Comparison of ENCODE assay signal across 21 cellular contexts in the genomic region with DNA sequence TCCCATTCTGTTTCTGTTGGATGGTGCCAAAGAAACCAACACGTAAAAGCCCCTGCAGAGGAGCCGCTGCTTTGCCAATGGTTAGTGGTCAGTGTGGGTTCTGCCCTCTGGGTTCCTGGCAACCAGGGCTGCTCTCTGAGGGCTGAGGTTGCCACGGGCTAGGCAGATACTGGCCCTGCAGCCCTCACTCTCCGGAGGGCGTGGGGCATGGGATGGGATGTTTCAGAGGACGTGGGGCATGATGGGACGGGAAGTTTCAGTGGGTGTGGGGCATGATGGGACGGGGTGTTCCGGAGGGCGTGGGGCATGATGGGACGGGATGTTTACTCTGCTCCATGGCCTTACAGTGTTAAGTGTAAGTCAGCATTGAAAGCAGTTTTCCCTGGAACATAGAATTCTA.
"Had no signal": no experiment of that assay in that cellular context is flagged by ENCODE, and none has a peak within 500 bp of the region (broad histone marks: within the 10 kb centered on the region; RNA-seq: fewer than 3 reads in every experiment).

No MANE protein-coding gene starts in this region.

- FAIRE-seq: colon, islet of Langerhans had no signal

- H3K9me3 ChIP-seq: esophagus squamous epithelium, gastroesophageal sphincter, lower lobe of right lung, prostate gland, thyroid gland had no signal

- H3K27ac ChIP-seq: esophagus squamous epithelium, gastroesophageal sphincter, lower lobe of right lung, prostate gland, thyroid gland, VCaP had no signal

- H3K4me3 ChIP-seq: esophagus squamous epithelium, gastroesophageal sphincter, lower lobe of right lung, prostate gland, thyroid gland had no signal

- H3K36me3 ChIP-seq: prostate gland had no signal

- H3K4me1 ChIP-seq: lower lobe of right lung had no signal

- DNase-seq: activated CD4-positive, alpha-beta memory T cell treated with anti-CD3 and anti-CD28 coated beads, Interleukin-2, amount 10 ng/mL, durations not matched to agents 7 days and 5 days; activated CD4-positive, alpha-beta T cell treated with anti-CD3 and anti-CD28 coated beads, Interleukin-2, amount 10 ng/mL, durations not matched to agents 24 days and 14 days; activated effector memory CD4-positive, alpha-beta T cell treated with Interleukin-2 at 50 U/mL for 16 hours; activated naive CD4-positive, alpha-beta T cell treated with anti-CD3 and anti-CD28 coated beads for 36 hours; activated T-cell treated with anti-CD3 and anti-CD28 coated beads, Interleukin-2, amount 50 U/mL, for 72 hours; caudate nucleus; effector memory CD4-positive, alpha-beta T cell; esophagus squamous epithelium; lower lobe of right lung; mesendoderm; naive thymus-derived CD4-positive, alpha-beta T cell; stimulated activated CD4-positive, alpha-beta T cell treated with anti-CD3 and anti-CD28 coated beads, Interleukin-12 subunit alpha, Interleukin-12 subunit beta, amount 100 ng/mL, for 4 hours; stimulated activated CD4-positive, alpha-beta T cell treated with anti-CD3 and anti-CD28 coated beads, Interleukin-4, amount 100 ng/mL, for 4 hours; stimulated activated naive CD8-positive, alpha-beta T cell treated with anti-CD3 and anti-CD28 coated beads, Interleukin-15, Interleukin-2, amounts not matched to agents 100 U/mL and 50 U/mL, for 24 hours; thyroid gland had no signal

- ATAC-seq: activated CD4-positive, CD25-positive, alpha-beta regulatory T cell treated with anti-CD3 and anti-CD28 coated beads, Interleukin-2, amount 50 U/mL, for 24 hours; activated T-cell treated with anti-CD3 and anti-CD28 coated beads, Interleukin-2, amount 50 U/mL, for 72 hours; gastroesophageal sphincter; lower lobe of right lung; naive thymus-derived CD4-positive, alpha-beta T cell; stimulated activated naive CD8-positive, alpha-beta T cell treated with anti-CD3 and anti-CD28 coated beads, Interleukin-15, Interleukin-2, amounts not matched to agents 100 U/mL and 50 U/mL, for 24 hours had no signal

- H3K27me3 ChIP-seq: esophagus squamous epithelium, gastroesophageal sphincter, thyroid gland had no signal
